ENCODE assay signal across 23 cellular contexts in the genomic region with DNA sequence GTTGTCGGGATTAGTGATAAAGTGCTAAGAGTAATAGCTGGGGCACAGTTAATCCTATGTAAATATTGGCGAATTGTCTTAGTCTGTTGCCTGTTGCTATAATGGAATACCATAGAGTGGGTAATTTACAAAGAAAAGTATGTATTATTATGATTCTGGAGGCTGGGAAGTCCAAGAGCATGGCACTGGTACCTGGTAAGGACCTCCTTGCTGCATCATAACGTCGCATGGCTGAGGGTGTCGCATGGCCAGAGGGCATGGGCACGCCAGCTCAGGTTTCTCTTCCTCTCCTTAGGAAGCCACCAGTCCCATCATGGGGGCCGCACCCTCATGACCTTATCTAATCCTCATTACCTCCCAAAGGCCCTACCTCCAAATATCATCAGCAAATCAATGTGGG. TPM values are rescaled to one million over a fixed set of nuclear protein-coding genes. Genes with fewer than 3 reads are reported as not detected.
DNase-seq lines count a peak whose midpoint lies in the region; ATAC-seq, FAIRE-seq and TF ChIP-seq lines count a peak whose summit lies in the region.
"Had no signal": no experiment of that assay in that cellular context is flagged by ENCODE, and none has a peak within 500 bp of the region (broad histone marks: within the 10 kb centered on the region; RNA-seq: fewer than 3 reads in every experiment).

No MANE protein-coding gene starts in this region.

- H3K79me2 ChIP-seq in HepG2 (ENCODE audit: insufficient read depth, low read length): no peaks in the 10 kb centered on the region

- ATAC-seq in HepG2 (no peak), right lobe of liver (no peak)

- no peak for FAIRE-seq in HepG2 (lab: Jason Lieb, UNC)
- FAIRE-seq: A204.1, GM12891, H54 had no signal

- no peak overlapping the region for H2AFZ ChIP-seq in HepG2 (ENCODE audit: low read length)

- H3K4me3 Mint-ChIP-seq in activated T-helper 2 cell treated with anti-CD3 and anti-CD28 coated beads, Interferon-gamma antibody, Interleukin-2, Interleukin-4, amounts not matched to agents 10 μg/mL and 5 μg/mL and 100 μg/mL, durations not matched to agents 14 hours and 24 hours and 36 hours (ENCODE audit: low read depth): no peak overlapping the region
- H3K4me3 Mint-ChIP-seq: CD4-positive, alpha-beta memory T cell had no signal

- no peaks in the 10 kb centered on the region for H3K27me3 Mint-ChIP-seq in activated T-helper 2 cell treated with anti-CD3 and anti-CD28 coated beads, Interferon-gamma antibody, Interleukin-2, Interleukin-4, amounts not matched to agents 10 μg/mL and 5 μg/mL and 100 μg/mL, durations not matched to agents 14 hours and 24 hours and 36 hours (ENCODE audit: low read depth)

- intact Hi-C loops in HepG2 (cut with micrococcal nuclease; ENCODE audit: unreplicated experiment) (no loop called here), right lobe of liver (cut with DNase I) (no loop called here)
- intact Hi-C loops in activated T-helper 2 cell treated with anti-CD3 and anti-CD28 coated beads, Interferon-gamma antibody, Interleukin-2, Interleukin-4, amounts not matched to agents 10 μg/mL and 5 μg/mL and 100 μg/mL, durations not matched to agents 14 hours and 24 hours and 36 hours (cut with micrococcal nuclease): no loop called here

- POLR2A ChIA-PET in HepG2 (lab: Yijun Ruan, JAX): no interaction called here

- TF ChIP-seq CTCF in HepG2 (CRISPR knock-in tag; IDR thresholded peaks at IDR 0.05) (no peak), right lobe of liver (IDR thresholded peaks at IDR 0.05) (no peak)

- H3K4me1 Mint-ChIP-seq in activated T-helper 2 cell treated with anti-CD3 and anti-CD28 coated beads, Interferon-gamma antibody, Interleukin-2, Interleukin-4, amounts not matched to agents 10 μg/mL and 5 μg/mL and 100 μg/mL, durations not matched to agents 14 hours and 24 hours and 36 hours (ENCODE audit: low read depth): peaks cover 27% of the 10 kb centered on the region

- CTCF ChIA-PET in HepG2 (lab: Yijun Ruan, JAX; ENCODE audit: low intra/inter-chr PET ratio, low total read pairs): no interaction called here

- TF ChIP-seq EP300 in HepG2 (IDR thresholded peaks at IDR 0.05; ENCODE audit: low read depth in 2 of 2, low read length in 2 of 2): no peak
- no peak for TF ChIP-seq EP300 in HepG2 (CRISPR knock-in tag; IDR thresholded peaks at IDR 0.05; ENCODE audit: borderline replicate concordance)

- H3K9ac ChIP-seq in HepG2 (ENCODE audit: insufficient read depth, low read depth, low read length): no peak overlapping the region

- DNase-seq in NCI-H82 (lab: John Stamatoyannopoulos, UW): peak; percentile 64
- no peak for DNase-seq in NCI-H82 treated with DMSO at 0.1 percent for 48 hours (lab: John Stamatoyannopoulos, UW; ENCODE audit: unreplicated experiment)
- DNase-seq in HepG2 (ENCODE audit: low spot score): no peak
- no peak for DNase-seq in right lobe of liver
- no peak for DNase-seq in activated T-helper 2 cell treated with anti-CD3 and anti-CD28 coated beads, Interferon-gamma antibody, Interleukin-2, Interleukin-4, amounts not matched to agents 10 μg/mL and 5 μg/mL and 100 μg/mL, durations not matched to agents 14 hours and 24 hours and 36 hours (ENCODE audit: low spot score)
- no peak for DNase-seq in LoVo (ENCODE audit: low spot score)
- no peak for DNase-seq in activated T-cell treated with anti-CD3 and anti-CD28 coated beads for 4 hours
- DNase-seq in ACHN: no peak
- DNase-seq: C1 segment of cervical spinal cord; Calu3; CD4-positive, alpha-beta memory T cell; COR-L47; DMS53; DMS79 treated with DMSO at 0.1 percent for 48 hours; GF-D8; GOT3 had no signal

- BruUV-seq in HepG2 (replicated peaks; lab: Mats Ljungman, UMichigan): no TSS peak

- H3K27ac ChIP-seq in HepG2 (ENCODE audit: extremely low read length, insufficient read depth, low read length): no peak overlapping the region
- H3K27ac ChIP-seq in right lobe of liver: no peak overlapping the region
- H3K27ac ChIP-seq: 22Rv1 had no signal

- H3K27me3 ChIP-seq in HepG2 (ENCODE audit: control insufficient read depth in 1 of 2, insufficient read depth in 2 of 2, low read length in 2 of 2) (peaks cover 0 to 2% of the 10 kb centered on the region in 2 experiments; a peak in 2 of 5 replicates), right lobe of liver (no peaks in the 10 kb centered on the region)

- H3K9me3 Mint-ChIP-seq in activated T-helper 2 cell treated with anti-CD3 and anti-CD28 coated beads, Interferon-gamma antibody, Interleukin-2, Interleukin-4, amounts not matched to agents 10 μg/mL and 5 μg/mL and 100 μg/mL, durations not matched to agents 14 hours and 24 hours and 36 hours: peaks cover 8% of the 10 kb centered on the region

- peaks cover 37% of the 10 kb centered on the region for H3K36me3 Mint-ChIP-seq in activated T-helper 2 cell treated with anti-CD3 and anti-CD28 coated beads, Interferon-gamma antibody, Interleukin-2, Interleukin-4, amounts not matched to agents 10 μg/mL and 5 μg/mL and 100 μg/mL, durations not matched to agents 14 hours and 24 hours and 36 hours (ENCODE audit: low read depth)

- in situ Hi-C loops in HepG2 (cut with HindIII; ENCODE audit: extremely low pct_ligation_motif_present, low pct_unique_long_range_greater_than_20kb): no loop called here
- in situ Hi-C loops in ACHN (cut with HindIII; ENCODE audit: low pct_ligation_motif_present, low pct_unique_long_range_greater_than_20kb, low sequenced_read_pairs): no loop called here

- H4K20me1 ChIP-seq in HepG2 (ENCODE audit: insufficient read depth, low read length): no peaks in the 10 kb centered on the region

- 80% methylated on average over 7 of the region's 7 CpGs for WGBS in HepG2 (ENCODE audit: low lambda C conversion rate)
- WGBS in right lobe of liver (ENCODE audit: insufficient coverage, low coverage, low lambda C conversion rate, missing lambda C conversion rate): 93% methylated on average over 6 of the region's 7 CpGs

- no peak overlapping the region for H3K4me3 ChIP-seq in HepG2 (replicated peaks in 1 of 3; ENCODE audit: insufficient read depth in 1 of 3, low read depth in 2 of 3, low read length in 3 of 3)
- no peak overlapping the region for H3K4me3 ChIP-seq in right lobe of liver
- H3K4me3 ChIP-seq: HAP-1 had no signal

- H3K36me3 ChIP-seq in HepG2 (replicated peaks in 1 of 2; ENCODE audit: control insufficient read depth in 1 of 2, insufficient read depth in 2 of 2, low read length in 2 of 2) (no peaks in the 10 kb centered on the region), right lobe of liver (no peaks in the 10 kb centered on the region)
- H3K36me3 ChIP-seq: HAP-1 had no signal

- peak overlapping the region; percentile 12 for H3K27ac Mint-ChIP-seq in activated T-helper 2 cell treated with anti-CD3 and anti-CD28 coated beads, Interferon-gamma antibody, Interleukin-2, Interleukin-4, amounts not matched to agents 10 μg/mL and 5 μg/mL and 100 μg/mL, durations not matched to agents 14 hours and 24 hours and 36 hours
- H3K27ac Mint-ChIP-seq: CD4-positive, alpha-beta memory T cell had no signal

- peaks cover 21% of the 10 kb centered on the region for H3K4me1 ChIP-seq in HepG2 (ENCODE audit: insufficient read depth, low read length)
- H3K4me1 ChIP-seq in right lobe of liver: no peaks in the 10 kb centered on the region
- H3K4me1 ChIP-seq: HAP-1 had no signal

- no peak overlapping the region for H3K4me2 ChIP-seq in HepG2 (ENCODE audit: low read depth, low read length)

- TF ChIP-seq RAD21 in HepG2 (CRISPR knock-in tag; IDR thresholded peaks at IDR 0.05): no peak

- no peak for TF ChIP-seq POLR2A in HepG2 (IDR thresholded peaks at IDR 0.05; ENCODE audit: insufficient read depth in 1 of 2, low read depth in 2 of 2, low read length in 2 of 2)
- TF ChIP-seq POLR2A in right lobe of liver (IDR thresholded peaks at IDR 0.05): no peak

- H3K9me3 ChIP-seq in HepG2 (ENCODE audit: low read length) (peaks cover 7% of the 10 kb centered on the region; the same call in 1 of the 2 replicates), right lobe of liver (no peaks in the 10 kb centered on the region)
- H3K9me3 ChIP-seq: HAP-1 had no signal

RNA-seq across cellular contexts. Expression of a gene that starts 29.7 kb away (rescaled TPM):
- total RNA-seq in HepG2 (2016; rRNA removed; fragmentation: Illumina TruSeq; extraction: Trizol): 0.07 and 0.09 TPM in 2 replicates
- total RNA-seq in HepG2 (2016; cell fraction: cytosol; rRNA removed; fragmentation: Illumina TruSeq; extraction: Trizol; ENCODE audit: low read depth): not detected in 2 replicates
- 0.06 and 0.13 TPM in 2 replicates for total RNA-seq in HepG2 (2016; cell fraction: insoluble cytoplasmic fraction; rRNA removed; fragmentation: Illumina TruSeq; extraction: Trizol)
- total RNA-seq in HepG2 (2016; cell fraction: membrane; rRNA removed; fragmentation: Illumina TruSeq; extraction: Trizol): 0.19 and 0.21 TPM in 2 replicates
- total RNA-seq in HepG2 (2016; cell fraction: nucleus; rRNA removed; fragmentation: Illumina TruSeq; extraction: Trizol): 0.09 TPM in 1 of 2 replicates, not detected in the other
- 0.07 TPM in 2 replicates for polyA plus RNA-seq in HepG2 (2011; rRNA removed)
- polyA plus RNA-seq in HepG2 (2011; cell fraction: cytosol; rRNA removed): 0.04 and 0.24 TPM in 2 replicates
- polyA plus RNA-seq in HepG2 (2011; cell fraction: nucleus; rRNA removed): 0.16 and 0.51 TPM in 2 replicates
- polyA plus RNA-seq in HepG2 (2012): 0.04 and 0.11 TPM in 2 replicates
- not detected in 2 replicates for polyA plus RNA-seq in HepG2 (2016; cell fraction: cytosol; fragmentation: Illumina TruSeq; extraction: Trizol; ENCODE audit: low read depth)
- 0.09 and 0.10 TPM in 2 replicates for polyA plus RNA-seq in HepG2 (2016; cell fraction: insoluble cytoplasmic fraction; fragmentation: Illumina TruSeq; extraction: Trizol; ENCODE audit: low read depth)
- 0.03 and 0.05 TPM in 2 replicates for polyA plus RNA-seq in HepG2 (2016; cell fraction: membrane; fragmentation: Illumina TruSeq; extraction: Trizol; ENCODE audit: low read depth)
- polyA plus RNA-seq in HepG2 (2016; cell fraction: nucleus; fragmentation: Illumina TruSeq; extraction: Trizol; ENCODE audit: insufficient read depth, low read depth): 0.11 and 0.30 TPM in 2 replicates
- polyA minus RNA-seq in HepG2 (2011; rRNA and poly(A)+ RNA removed; ENCODE audit: low replicate concordance): 0.72 TPM in 1 of 2 replicates, not detected in the other
- polyA minus RNA-seq in HepG2 (2011; cell fraction: cytosol; rRNA and poly(A)+ RNA removed): not detected in 2 replicates
- 0.12 and 0.13 TPM in 2 replicates for polyA minus RNA-seq in HepG2 (2011; cell fraction: nucleus; rRNA and poly(A)+ RNA removed)
- 1 to 10 TPM in 4 of 6 experiments, under 1 TPM in 2; 0.24 to 5.0 (median 1.6) TPM for total RNA-seq in right lobe of liver
- 1,053 and 1,062 TPM in 2 replicates for total RNA-seq in activated T-helper 2 cell treated with anti-CD3 and anti-CD28 coated beads, Interferon-gamma antibody, Interleukin-2, Interleukin-4, amounts not matched to agents 10 μg/mL and 5 μg/mL and 100 μg/mL, durations not matched to agents 14 hours and 24 hours and 36 hours
- total RNA-seq: Calu3, G401 had no signal
- polyA plus RNA-seq: BJ had no signal

Comparison
In these comparisons a context has a peak if more than half of its experiments do, and no peak if none do; other contexts are left out.
1. RNA of a gene that starts 29.7 kb away (total RNA-seq): 1,053 to 1,062 TPM in activated T-helper 2 cell treated with anti-CD3 and anti-CD28 coated beads, Interferon-gamma antibody, Interleukin-2, Interleukin-4, amounts not matched to agents 10 μg/mL and 5 μg/mL and 100 μg/mL, durations not matched to agents 14 hours and 24 hours and 36 hours; 0.24 to 5.0 TPM in right lobe of liver and 0.06 to 0.21 TPM in HepG2; every median in the first group is over 100 times any median in the second.